Comparison of ENCODE assay signal across 1 cellular context in genomic region chr17:18635773-18636172, GRCh38.
TF ChIP-seq lines count a peak whose summit lies in the region.

No MANE protein-coding gene starts in this region.

TF ChIP-seq in K562, 482 proteins besides CTCF, POLR2A, EP300 and RAD21:
- peak; percentile 55; the same call in 1 of the 2 replicates for TF ChIP-seq NFIC (IDR thresholded peaks at IDR 0.05)
- 0 out of 2 replicates have a peak, but pooled peaks have one; percentile 12 for TF ChIP-seq CEBPB (tag; IDR thresholded peaks at IDR 0.05)
